In the genomic region with DNA sequence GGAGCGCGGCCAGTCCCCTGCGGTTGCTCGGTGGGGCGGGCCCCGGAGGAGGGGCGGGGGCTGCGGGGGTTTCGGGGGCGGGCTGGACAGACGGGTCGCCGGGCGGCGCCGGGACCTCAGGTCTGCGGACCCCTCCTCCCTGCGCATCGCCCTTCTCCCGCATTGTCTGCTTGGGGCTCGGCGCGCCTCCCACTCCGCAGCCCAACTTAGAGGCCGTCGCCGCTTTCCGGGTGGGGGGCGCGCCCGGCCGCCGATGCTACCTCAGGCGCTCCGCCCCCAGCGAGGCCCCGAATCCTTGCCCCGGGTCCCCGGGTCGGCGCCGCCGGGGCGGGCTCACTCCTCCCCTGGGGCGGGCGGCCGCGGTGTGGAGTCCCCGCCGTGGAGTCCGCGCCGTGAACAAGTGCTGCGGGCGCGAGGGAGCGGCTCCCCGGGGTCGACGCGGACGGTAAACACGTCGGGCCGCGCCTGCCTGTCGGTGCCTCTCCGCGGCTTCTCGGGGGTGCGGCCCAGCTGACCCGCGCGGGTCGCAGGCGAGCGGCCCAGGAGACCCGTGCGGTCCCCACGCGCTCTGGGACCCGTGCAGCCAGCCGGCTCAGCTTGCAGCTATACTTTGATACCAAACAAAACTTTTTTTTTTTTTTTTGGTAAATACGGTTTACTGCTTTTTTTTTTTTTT, we compare ENCODE assay signal across 7 cellular contexts. TPM values are rescaled to one million over a fixed set of nuclear protein-coding genes. Genes with fewer than 3 reads are reported as not detected.
DNase-seq lines count a peak whose midpoint lies in the region; ATAC-seq and TF ChIP-seq lines count a peak whose summit lies in the region.

No MANE protein-coding gene starts in this region.

- H3K4me3 ChIP-seq in right cardiac atrium (ENCODE audit: low read length) (peak overlapping the region; percentile 93), skeletal muscle tissue (ENCODE audit: low read length in 3 of 3) (peak overlapping the region; percentile 48 to 80 (median 79))

- CTCF ChIA-PET in RWPE1 (lab: Yijun Ruan, JAX): interaction anchor here (0.5 to 0.6 kb wide), 5 partner anchors 24 to 385 kb away, joined by 3 to 10 read pairs (median 3); no protein-coding TSS in a partner anchor

- POLR2A ChIA-PET in RWPE1 (lab: Yijun Ruan, JAX; ENCODE audit: low non-redundant PET): interaction anchor here (0.7 kb wide), 1 partner anchor 25 kb away, joined by 15 read pairs; no protein-coding TSS in a partner anchor

- no peaks in the 10 kb centered on the region for H3K4me1 ChIP-seq in right cardiac atrium (ENCODE audit: control insufficient read depth, insufficient read depth, low read length)
- peaks cover 2 to 16% (median 4%) of the 10 kb centered on the region in 3 donors for H3K4me1 ChIP-seq in skeletal muscle tissue (ENCODE audit: control insufficient read depth in 3 of 3, insufficient read depth in 3 of 3, low read length in 3 of 3)

- DNase-seq in RWPE1 (ENCODE audit: low spot score) (peak; percentile 39), right cardiac atrium (peak; percentile 50 to 84 (median 82)), midbrain (lab: John Stamatoyannopoulos, UW) (no peak)

- no peak for TF ChIP-seq CTCF in RWPE1 (conservative IDR thresholded peaks at IDR 0.05; ENCODE audit: low read depth)

- peak; percentile 13 for ATAC-seq in GM18861 (IDR thresholded peaks at IDR 0.05; ENCODE audit: unreplicated experiment)
- ATAC-seq in HG02884 (IDR thresholded peaks at IDR 0.05; ENCODE audit: unreplicated experiment): peak; percentile 32
- peak; percentile 69 to 78 for ATAC-seq in right cardiac atrium

- no peaks in the 10 kb centered on the region for H3K9me3 Mint-ChIP-seq in activated naive CD4-positive, alpha-beta T cell treated with anti-CD3 and anti-CD28 coated beads, Interleukin-2, amount 50 U/mL, for 24 hours

- H3K27me3 ChIP-seq in right cardiac atrium (ENCODE audit: control insufficient read depth, insufficient read depth) (no peaks in the 10 kb centered on the region), skeletal muscle tissue (ENCODE audit: control insufficient read depth in 3 of 3, insufficient read depth in 3 of 3, low read length in 3 of 3) (no peaks in the 10 kb centered on the region)

- H3K27ac Mint-ChIP-seq in activated naive CD4-positive, alpha-beta T cell treated with anti-CD3 and anti-CD28 coated beads, Interleukin-2, amount 50 U/mL, for 24 hours: peak overlapping the region; percentile 88

- no peaks in the 10 kb centered on the region for H3K27me3 Mint-ChIP-seq in activated naive CD4-positive, alpha-beta T cell treated with anti-CD3 and anti-CD28 coated beads, Interleukin-2, amount 50 U/mL, for 24 hours

- intact Hi-C loops in right cardiac atrium (cut with DNase I): no loop called here

- H3K9ac ChIP-seq in skeletal muscle tissue (ENCODE audit: low read depth in 1 of 3, low read length in 3 of 3): peak overlapping the region; percentile 33 to 82 (median 77)

- H3K4me1 Mint-ChIP-seq in activated naive CD4-positive, alpha-beta T cell treated with anti-CD3 and anti-CD28 coated beads, Interleukin-2, amount 50 U/mL, for 24 hours: peaks cover 56% of the 10 kb centered on the region

- peaks cover 3% of the 10 kb centered on the region for H3K36me3 Mint-ChIP-seq in activated naive CD4-positive, alpha-beta T cell treated with anti-CD3 and anti-CD28 coated beads, Interleukin-2, amount 50 U/mL, for 24 hours

- H3K4me3 Mint-ChIP-seq in activated naive CD4-positive, alpha-beta T cell treated with anti-CD3 and anti-CD28 coated beads, Interleukin-2, amount 50 U/mL, for 24 hours: peak overlapping the region; percentile 88

- under 1% methylated on average over 84 of the region's 84 CpGs for WGBS in right cardiac atrium

- H3K27ac ChIP-seq in RWPE1: peak overlapping the region; percentile 95
- peak overlapping the region; percentile 99 for H3K27ac ChIP-seq in right cardiac atrium (ENCODE audit: low read length)
- peak overlapping the region; percentile 56 for H3K27ac ChIP-seq in skeletal muscle tissue (ENCODE audit: low read depth, low read length)

- H3K9me3 ChIP-seq in right cardiac atrium (ENCODE audit: control insufficient read depth, low read length) (no peaks in the 10 kb centered on the region), skeletal muscle tissue (ENCODE audit: control insufficient read depth in 3 of 3, low read length in 3 of 3) (no peaks in the 10 kb centered on the region)

- H3K36me3 ChIP-seq in skeletal muscle tissue (ENCODE audit: control insufficient read depth in 3 of 3, insufficient read depth in 3 of 3, low read length in 3 of 3): no peaks in the 10 kb centered on the region

RNA-seq across cellular contexts. Expression of a gene that starts 0.6 kb away (rescaled TPM):
- 100 to 1,000 TPM; 250 to 348 (median 260) TPM for total RNA-seq in right cardiac atrium
- 104 TPM for polyA plus RNA-seq in right cardiac atrium
- 129 TPM for total RNA-seq in skeletal muscle tissue

Comparison
In these comparisons a context has a peak if more than half of its experiments do, and no peak if none do; other contexts are left out.
1. ATAC-seq: peak in every context shown above with its lines; median percentile 74 in right cardiac atrium; 32 in HG02884; 13 in GM18861.